In genomic region chr15:72797338-72797689, GRCh38 we compare ENCODE assay signal across 7 cellular contexts. TPM values are rescaled to one million over a fixed set of nuclear protein-coding genes. Genes with fewer than 3 reads are reported as not detected.
DNase-seq lines count a peak whose midpoint lies in the region; ATAC-seq and TF ChIP-seq lines count a peak whose summit lies in the region.

No MANE protein-coding gene starts in this region.

- H3K27ac Mint-ChIP-seq in activated T-helper 17 cell treated with anti-CD3 and anti-CD28 coated beads, Interleukin-2, amount 50 U/mL, for 72 hours, result peak overlapping the region; percentile 73
- H3K27ac Mint-ChIP-seq in stimulated activated memory B cell treated with anti-CD40 and anti-IgM and Interleukin-4, amounts not matched to agents 10 μg/mL and 1 μg/mL and 100 μg/mL, for 72 hours, result peak overlapping the region; percentile 72

- H3K9me3 ChIP-seq in iPS-18c (ENCODE audit: control insufficient read depth, insufficient read depth, low read length), result no peaks in the 10 kb centered on the region

- no peaks in the 10 kb centered on the region for H3K27me3 Mint-ChIP-seq in activated T-helper 17 cell treated with anti-CD3 and anti-CD28 coated beads, Interleukin-2, amount 50 U/mL, for 72 hours
- H3K27me3 Mint-ChIP-seq in stimulated activated memory B cell treated with anti-CD40 and anti-IgM and Interleukin-4, amounts not matched to agents 10 μg/mL and 1 μg/mL and 100 μg/mL, for 72 hours, result peaks cover 22% of the 10 kb centered on the region

- no peaks in the 10 kb centered on the region for H3K9me3 Mint-ChIP-seq in activated T-helper 17 cell treated with anti-CD3 and anti-CD28 coated beads, Interleukin-2, amount 50 U/mL, for 72 hours
- no peaks in the 10 kb centered on the region for H3K9me3 Mint-ChIP-seq in stimulated activated memory B cell treated with anti-CD40 and anti-IgM and Interleukin-4, amounts not matched to agents 10 μg/mL and 1 μg/mL and 100 μg/mL, for 72 hours

- H3K4me3 Mint-ChIP-seq in activated T-helper 17 cell treated with anti-CD3 and anti-CD28 coated beads, Interleukin-2, amount 50 U/mL, for 72 hours, result peak overlapping the region; percentile 86
- peak overlapping the region; percentile 81 for H3K4me3 Mint-ChIP-seq in stimulated activated memory B cell treated with anti-CD40 and anti-IgM and Interleukin-4, amounts not matched to agents 10 μg/mL and 1 μg/mL and 100 μg/mL, for 72 hours

- CTCF ChIA-PET in HEK293T (lab: Yijun Ruan, JAX), result interaction anchor here (0.6 to 1.3 kb wide), 2 partner anchors 285 to 447 kb away, joined by 4 read pairs; no protein-coding TSS in a partner anchor

- ATAC-seq in activated T-helper 17 cell treated with anti-CD3 and anti-CD28 coated beads, Interleukin-2, amount 50 U/mL, for 72 hours (replicated peaks), result no peak
- ATAC-seq in stimulated activated memory B cell treated with anti-CD40 and anti-IgM and Interleukin-4, amounts not matched to agents 10 μg/mL and 1 μg/mL and 100 μg/mL, for 72 hours, result no peak
- ATAC-seq in GM19035 (IDR thresholded peaks at IDR 0.05; ENCODE audit: unreplicated experiment), result no peak

- peaks cover 5% of the 10 kb centered on the region for H3K4me1 Mint-ChIP-seq in activated T-helper 17 cell treated with anti-CD3 and anti-CD28 coated beads, Interleukin-2, amount 50 U/mL, for 72 hours
- peaks cover 14% of the 10 kb centered on the region for H3K4me1 Mint-ChIP-seq in stimulated activated memory B cell treated with anti-CD40 and anti-IgM and Interleukin-4, amounts not matched to agents 10 μg/mL and 1 μg/mL and 100 μg/mL, for 72 hours

- POLR2A ChIA-PET in HEK293T (lab: Yijun Ruan, JAX), result interaction anchor here (0.7 to 1.2 kb wide), 3 partner anchors 8 to 256 kb away, joined by 3 to 5 read pairs (median 5); partner anchors contain the start of gene ADPGK

- DNase-seq in HEK293T (ENCODE audit: extremely low spot score), result no peak
- no peak for DNase-seq in iPS-NIHi7 (ENCODE audit: extremely low spot score)
- no peak for DNase-seq in ecto neural progenitor cell (ENCODE audit: low spot score)

- peak overlapping the region; percentile 63 for H3K4me3 ChIP-seq in iPS-18c (ENCODE audit: insufficient read depth, low read depth, low read length)

- no peaks in the 10 kb centered on the region for H3K36me3 Mint-ChIP-seq in activated T-helper 17 cell treated with anti-CD3 and anti-CD28 coated beads, Interleukin-2, amount 50 U/mL, for 72 hours (ENCODE audit: low read depth)
- no peaks in the 10 kb centered on the region for H3K36me3 Mint-ChIP-seq in stimulated activated memory B cell treated with anti-CD40 and anti-IgM and Interleukin-4, amounts not matched to agents 10 μg/mL and 1 μg/mL and 100 μg/mL, for 72 hours

TF ChIP-seq in HEK293T, 16 proteins besides CTCF, POLR2A, EP300 and RAD21:
- TF ChIP-seq PKNOX1 (IDR thresholded peaks at IDR 0.05), result no peak
- TF ChIP-seq L3MBTL2 (conservative IDR thresholded peaks at IDR 0.05), result peak; percentile 36; the same call in 1 of the 2 replicates

RNA-seq across cellular contexts. Expression of gene ADPGK, which starts 13.8 kb away (rescaled TPM):
- total RNA-seq in activated T-helper 17 cell treated with anti-CD3 and anti-CD28 coated beads, Interleukin-2, amount 50 U/mL, for 72 hours, result 100 to 1,000 TPM in 1 of 2 donors, 10 to 100 TPM in 1; 91.4 to 112 TPM
